In the genomic region with DNA sequence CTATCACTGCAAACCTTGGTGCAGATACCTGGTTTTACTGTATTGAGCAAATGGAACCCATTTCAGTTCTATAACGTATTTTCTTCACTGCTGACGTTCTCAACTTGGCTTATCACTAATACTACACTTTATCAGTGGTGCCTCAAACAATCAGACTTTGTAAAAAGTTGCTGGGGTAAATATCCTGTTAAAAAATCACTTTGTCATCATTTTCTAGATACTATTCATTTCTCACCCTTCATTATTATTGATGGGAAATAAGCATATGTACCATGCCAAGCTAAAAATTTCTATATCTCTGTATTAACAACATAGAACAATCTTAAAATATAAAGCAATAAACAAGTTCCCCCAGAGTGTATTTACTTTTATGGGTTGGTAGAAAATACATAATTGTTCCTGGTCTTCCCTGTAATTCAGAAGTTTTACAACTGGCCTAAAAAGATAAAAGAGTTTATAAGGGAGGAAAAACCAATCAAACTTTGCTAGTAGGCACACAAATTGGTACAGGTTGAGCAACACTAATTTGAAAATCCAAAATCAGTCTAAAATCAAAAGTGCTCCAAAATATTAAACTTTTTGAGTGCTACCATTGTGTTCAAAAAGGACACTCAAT, we compare ENCODE assay signal across 17 cellular contexts. TPM values are rescaled to one million over a fixed set of nuclear protein-coding genes. Genes with fewer than 3 reads are reported as not detected.
"Had no signal": no experiment of that assay in that cellular context is flagged by ENCODE, and none has a peak within 500 bp of the region (broad histone marks: within the 10 kb centered on the region; RNA-seq: fewer than 3 reads in every experiment).

No MANE protein-coding gene starts in this region.

- FAIRE-seq: frontal cortex, urothelium cell line had no signal

- H3K79me2 ChIP-seq: parathyroid adenoma had no signal

- H3K36me3 ChIP-seq: thoracic aorta had no signal

- H3K27ac ChIP-seq: epithelial cell of prostate, parathyroid adenoma, thoracic aorta had no signal

- DNase-seq: activated CD4-positive, alpha-beta T cell treated with anti-CD3 and anti-CD28 coated beads, Interleukin-2, amount 50 U/mL, for 4 hours; activated CD4-positive, CD25-positive, alpha-beta regulatory T cell treated with anti-CD3 and anti-CD28 coated beads, Interleukin-2, amount 50 U/mL, for 72 hours; activated naive CD4-positive, alpha-beta T cell treated with Interleukin-2 at 50 U/mL for 16 hours; activated T-cell treated with anti-CD3 and anti-CD28 coated beads for 4 hours; anterior cingulate cortex; effector memory CD8-positive, alpha-beta T cell; head of caudate nucleus; naive thymus-derived CD4-positive, alpha-beta T cell; stimulated activated CD4-positive, alpha-beta T cell treated with anti-CD3 and anti-CD28 coated beads, Interleukin-12 subunit alpha, Interleukin-12 subunit beta, amount 100 ng/mL, for 4 hours; stimulated activated CD4-positive, alpha-beta T cell treated with anti-CD3 and anti-CD28 coated beads, Interleukin-2, amount 100 ng/mL, for 24 hours had no signal

- H3K4me3 ChIP-seq: lung, thoracic aorta had no signal

- H3K9ac ChIP-seq: parathyroid adenoma had no signal

- ATAC-seq: effector memory CD8-positive, alpha-beta T cell; naive thymus-derived CD4-positive, alpha-beta T cell had no signal

- H2AFZ ChIP-seq: parathyroid adenoma had no signal

- H3K4me1 ChIP-seq: parathyroid adenoma had no signal

- H3K27me3 ChIP-seq: neutrophil had no signal

- H3K9me3 ChIP-seq: neutrophil, thoracic aorta had no signal

RNA-seq across cellular contexts. Expression of a gene that starts 45.7 kb away (rescaled TPM):
- polyA plus RNA-seq: naive thymus-derived CD4-positive, alpha-beta T cell had no signal
